Comparison of ENCODE assay signal across 14 cellular contexts in genomic region chr10:29857843-29858242, GRCh38.
DNase-seq lines count a peak whose midpoint lies in the region; ATAC-seq, FAIRE-seq and TF ChIP-seq lines count a peak whose summit lies in the region.
"Had no signal": no experiment of that assay in that cellular context is flagged by ENCODE, and none has a peak within 500 bp of the region (broad histone marks: within the 10 kb centered on the region; RNA-seq: fewer than 3 reads in every experiment).

No MANE protein-coding gene starts in this region.

- H2AFZ ChIP-seq in hepatocyte, result no peak overlapping the region

- no peak for FAIRE-seq in small intestine (lab: Jason Lieb, UNC)

- H3K4me3 ChIP-seq in BLaER1, result no peak overlapping the region
- H3K4me3 ChIP-seq in hepatocyte, result no peak overlapping the region
- no peak overlapping the region for H3K4me3 ChIP-seq in rectal smooth muscle tissue (ENCODE audit: low read length)
- no peak overlapping the region for H3K4me3 ChIP-seq in small intestine (ENCODE audit: low read depth in 1 of 2, low read length in 2 of 2)
- H3K4me3 ChIP-seq: SK-N-MC, testis had no signal

- no peak overlapping the region for H3K27ac ChIP-seq in BLaER1
- peak overlapping the region; percentile 20 for H3K27ac ChIP-seq in hepatocyte
- peak overlapping the region; percentile 86 for H3K27ac ChIP-seq in rectal smooth muscle tissue (ENCODE audit: low read depth, low read length)
- no peak overlapping the region for H3K27ac ChIP-seq in small intestine (ENCODE audit: low read depth in 1 of 2, low read length in 1 of 2)
- H3K27ac ChIP-seq: SK-N-MC had no signal

- H3K4me1 ChIP-seq in BLaER1, result peaks cover 26% of the 10 kb centered on the region
- H3K4me1 ChIP-seq in hepatocyte (ENCODE audit: insufficient read depth), result peaks cover 25% of the 10 kb centered on the region
- peaks cover 26% of the 10 kb centered on the region for H3K4me1 ChIP-seq in rectal smooth muscle tissue (ENCODE audit: control insufficient read depth, insufficient read depth, low read length)
- H3K4me1 ChIP-seq in small intestine (ENCODE audit: control insufficient read depth in 2 of 2, insufficient read depth in 1 of 2, low read depth in 1 of 2, low read length in 1 of 2), result peaks cover 0 to 8% of the 10 kb centered on the region in 2 donors

- H3K9me2 ChIP-seq in hepatocyte (replicated peaks; ENCODE audit: insufficient read depth), result no peaks in the 10 kb centered on the region

- H3K9me3 ChIP-seq in BLaER1 (no peaks in the 10 kb centered on the region), hepatocyte (ENCODE audit: low read depth) (no peaks in the 10 kb centered on the region), small intestine (ENCODE audit: control insufficient read depth, low read depth) (no peaks in the 10 kb centered on the region)
- H3K9me3 ChIP-seq: testis had no signal

- WGBS in hepatocyte (ENCODE audit: low lambda C conversion rate, missing lambda C conversion rate), result 89% methylated on average over 2 of the region's 2 CpGs
- 85 to 97% (median 94%) methylated on average over 2 of the region's 2 CpGs for WGBS in small intestine, 3 donors

- ATAC-seq in SK-N-SH treated with all-trans-retinoic acid at 6 μM for 48 hours, result peak; percentile 16
- ATAC-seq: activated CD8-positive, alpha-beta memory T cell treated with anti-CD3 and anti-CD28 coated beads, Interleukin-2, amount 10 ng/mL, durations not matched to agents 7 days and 5 days had no signal

- DNase-seq in hepatocyte (ENCODE audit: low spot score) (no peak), amygdala (lab: John Stamatoyannopoulos, UW) (no peak), small intestine (no peak), NCI-H2171 treated with DMSO at 0.1 percent for 48 hours (lab: John Stamatoyannopoulos, UW) (no peak), HK-2 (ENCODE audit: unreplicated experiment) (no peak)
- DNase-seq: activated CD8-positive, alpha-beta memory T cell treated with anti-CD3 and anti-CD28 coated beads, Interleukin-2, amount 10 ng/mL, durations not matched to agents 7 days and 5 days; caudate nucleus; hippocampal formation; stimulated activated CD8-positive, alpha-beta memory T cell treated with anti-CD3 and anti-CD28 coated beads, Interleukin-4, amount 100 ng/mL, for 48 hours had no signal

- H4K20me1 ChIP-seq in BLaER1, result no peaks in the 10 kb centered on the region
- H4K20me1 ChIP-seq in hepatocyte (ENCODE audit: insufficient read depth, poor library complexity, severe bottlenecking), result no peaks in the 10 kb centered on the region

- H3K36me3 ChIP-seq in BLaER1, result no peaks in the 10 kb centered on the region
- H3K36me3 ChIP-seq in hepatocyte (replicated peaks; ENCODE audit: insufficient read depth, low read depth), result no peaks in the 10 kb centered on the region
- no peaks in the 10 kb centered on the region for H3K36me3 ChIP-seq in rectal smooth muscle tissue (ENCODE audit: control insufficient read depth, insufficient read depth, low read length)
- H3K36me3 ChIP-seq in small intestine (ENCODE audit: control insufficient read depth in 2 of 2, insufficient read depth in 2 of 2, low read length in 2 of 2), result no peaks in the 10 kb centered on the region

- no peak overlapping the region for H3K9ac ChIP-seq in BLaER1
- no peak overlapping the region for H3K9ac ChIP-seq in rectal smooth muscle tissue (ENCODE audit: low read length)

- H3K27me3 ChIP-seq in BLaER1 (no peaks in the 10 kb centered on the region), hepatocyte (no peaks in the 10 kb centered on the region), rectal smooth muscle tissue (ENCODE audit: control insufficient read depth, insufficient read depth, low read length) (no peaks in the 10 kb centered on the region), small intestine (ENCODE audit: control insufficient read depth in 2 of 2, insufficient read depth in 2 of 2, low read length in 2 of 2) (no peaks in the 10 kb centered on the region)
- H3K27me3 ChIP-seq: testis had no signal

- TF ChIP-seq CTCF in hepatocyte (IDR thresholded peaks at IDR 0.05; ENCODE audit: poor library complexity), result no peak

- no peaks in the 10 kb centered on the region for H3K79me2 ChIP-seq in hepatocyte

- H3K4me2 ChIP-seq in BLaER1 (peak overlapping the region; percentile 50), hepatocyte (peak overlapping the region; percentile 56)

TF ChIP-seq in SK-N-SH treated with all-trans-retinoic acid at 6 μM for 48 hours, 23 proteins besides CTCF, POLR2A, EP300 and RAD21:
- TF ChIP-seq OSR1 (CRISPR knock-in tag; IDR thresholded peaks at IDR 0.05) (no peak), ZNF8 (CRISPR knock-in tag; IDR thresholded peaks at IDR 0.05) (no peak), CREB5 (CRISPR knock-in tag; IDR thresholded peaks at IDR 0.05; ENCODE audit: low read depth) (no peak), TSHZ2 (CRISPR knock-in tag; IDR thresholded peaks at IDR 0.05) (no peak), SNAI2 (CRISPR knock-in tag; IDR thresholded peaks at IDR 0.05) (no peak), ZFP3 (CRISPR knock-in tag; IDR thresholded peaks at IDR 0.05) (no peak), BACH2 (CRISPR knock-in tag; IDR thresholded peaks at IDR 0.05; ENCODE audit: borderline replicate concordance) (no peak), ZC3H10 (CRISPR knock-in tag; IDR thresholded peaks at IDR 0.05) (no peak), RARB (CRISPR knock-in tag; IDR thresholded peaks at IDR 0.05) (no peak), TOX (CRISPR knock-in tag; IDR thresholded peaks at IDR 0.05; ENCODE audit: borderline replicate concordance) (no peak), POU6F1 (CRISPR knock-in tag; IDR thresholded peaks at IDR 0.05; ENCODE audit: borderline replicate concordance, low read depth) (no peak), ARNTL (CRISPR knock-in tag; IDR thresholded peaks at IDR 0.05; ENCODE audit: borderline replicate concordance, low read depth) (no peak)

Comparison
In these comparisons a context has a peak if more than half of its experiments do, and no peak if none do; other contexts are left out.
1. H3K27ac ChIP-seq: peak in hepatocyte (single experiment) and rectal smooth muscle tissue (single experiment); none in BLaER1 (single experiment) and small intestine (0 of 2).